1 cellular context compared by ENCODE assay signal in genomic region chr20:31722388-31723281, GRCh38.
TF ChIP-seq lines count a peak whose summit lies in the region.

Gene BCL2L1 (minus strand): TSS chr20:31722868. CDS start chr20:31722218, 650 bp downstream.

TF ChIP-seq in GM12878, 131 proteins besides CTCF, POLR2A, EP300 and RAD21 (continued from another document and continues in another):
- TF ChIP-seq, protein P1, sequence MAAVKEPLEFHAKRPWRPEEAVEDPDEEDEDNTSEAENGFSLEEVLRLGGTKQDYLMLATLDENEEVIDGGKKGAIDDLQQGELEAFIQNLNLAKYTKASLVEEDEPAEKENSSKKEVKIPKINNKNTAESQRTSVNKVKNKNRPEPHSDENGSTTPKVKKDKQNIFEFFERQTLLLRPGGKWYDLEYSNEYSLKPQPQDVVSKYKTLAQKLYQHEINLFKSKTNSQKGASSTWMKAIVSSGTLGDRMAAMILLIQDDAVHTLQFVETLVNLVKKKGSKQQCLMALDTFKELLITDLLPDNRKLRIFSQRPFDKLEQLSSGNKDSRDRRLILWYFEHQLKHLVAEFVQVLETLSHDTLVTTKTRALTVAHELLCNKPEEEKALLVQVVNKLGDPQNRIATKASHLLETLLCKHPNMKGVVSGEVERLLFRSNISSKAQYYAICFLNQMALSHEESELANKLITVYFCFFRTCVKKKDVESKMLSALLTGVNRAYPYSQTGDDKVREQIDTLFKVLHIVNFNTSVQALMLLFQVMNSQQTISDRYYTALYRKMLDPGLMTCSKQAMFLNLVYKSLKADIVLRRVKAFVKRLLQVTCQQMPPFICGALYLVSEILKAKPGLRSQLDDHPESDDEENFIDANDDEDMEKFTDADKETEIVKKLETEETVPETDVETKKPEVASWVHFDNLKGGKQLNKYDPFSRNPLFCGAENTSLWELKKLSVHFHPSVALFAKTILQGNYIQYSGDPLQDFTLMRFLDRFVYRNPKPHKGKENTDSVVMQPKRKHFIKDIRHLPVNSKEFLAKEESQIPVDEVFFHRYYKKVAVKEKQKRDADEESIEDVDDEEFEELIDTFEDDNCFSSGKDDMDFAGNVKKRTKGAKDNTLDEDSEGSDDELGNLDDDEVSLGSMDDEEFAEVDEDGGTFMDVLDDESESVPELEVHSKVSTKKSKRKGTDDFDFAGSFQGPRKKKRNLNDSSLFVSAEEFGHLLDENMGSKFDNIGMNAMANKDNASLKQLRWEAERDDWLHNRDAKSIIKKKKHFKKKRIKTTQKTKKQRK (IDR thresholded peaks at IDR 0.05; ENCODE audit: low read depth, low read length) = no peak
- no peak for TF ChIP-seq NR2C2 (IDR thresholded peaks at IDR 0.05; ENCODE audit: borderline replicate concordance, control insufficient read depth, insufficient read length, low read depth)
- TF ChIP-seq MYB (IDR thresholded peaks at IDR 0.05; ENCODE audit: borderline replicate concordance, low read depth, low read length) = no peak
- TF ChIP-seq ESRRA (IDR thresholded peaks at IDR 0.05; ENCODE audit: low read length) = no peak
- TF ChIP-seq YBX1 (IDR thresholded peaks at IDR 0.05) = no peak
- no peak for TF ChIP-seq JUND (IDR thresholded peaks at IDR 0.05; ENCODE audit: low read depth, low read length)
- TF ChIP-seq SMARCA5 (IDR thresholded peaks at IDR 0.05) = peak; percentile 54; the same call in 1 of the 2 replicates
- no peak for TF ChIP-seq KLF5 (IDR thresholded peaks at IDR 0.05; ENCODE audit: partially characterized antibody)
- TF ChIP-seq, protein P2, sequence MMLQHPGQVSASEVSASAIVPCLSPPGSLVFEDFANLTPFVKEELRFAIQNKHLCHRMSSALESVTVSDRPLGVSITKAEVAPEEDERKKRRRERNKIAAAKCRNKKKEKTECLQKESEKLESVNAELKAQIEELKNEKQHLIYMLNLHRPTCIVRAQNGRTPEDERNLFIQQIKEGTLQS (IDR thresholded peaks at IDR 0.05; ENCODE audit: borderline replicate concordance, extremely low read depth, low read depth, low read length) = no peak
- peak; percentile 60; the same call in 1 of the 2 replicates for TF ChIP-seq PML (IDR thresholded peaks at IDR 0.05; ENCODE audit: low read length)
- 0 out of 2 replicates have a peak, but pooled peaks have one; percentile 16 for TF ChIP-seq RB1 (IDR thresholded peaks at IDR 0.05; ENCODE audit: borderline replicate concordance)
- TF ChIP-seq BACH1 (IDR thresholded peaks at IDR 0.05; ENCODE audit: borderline replicate concordance) = no peak
- no peak for TF ChIP-seq SREBF1 (IDR thresholded peaks at IDR 0.05; ENCODE audit: low read length)
- TF ChIP-seq GATAD2B (conservative IDR thresholded peaks at IDR 0.05; ENCODE audit: low read depth) = peak; percentile 35
- no peak for TF ChIP-seq ZBTB4 (CRISPR knock-in tag; IDR thresholded peaks at IDR 0.05)
- TF ChIP-seq CHD1 (IDR thresholded peaks at IDR 0.05; ENCODE audit: low read depth, low read length) = no peak; the same call in 1 of the 2 replicates
- no peak for TF ChIP-seq BRCA1 (IDR thresholded peaks at IDR 0.05; ENCODE audit: low read depth, low read length)
- TF ChIP-seq ZSCAN29 (IDR thresholded peaks at IDR 0.05) = no peak
- no peak for TF ChIP-seq STAT1 (conservative IDR thresholded peaks at IDR 0.05)
- TF ChIP-seq CBX3 (IDR thresholded peaks at IDR 0.05; ENCODE audit: borderline replicate concordance, low read depth) = no peak
- TF ChIP-seq NR2C1 (IDR thresholded peaks at IDR 0.05) = no peak
- TF ChIP-seq RAD51 (IDR thresholded peaks at IDR 0.05) = no peak
- TF ChIP-seq SMC3 (IDR thresholded peaks at IDR 0.05; ENCODE audit: borderline replicate concordance, low read length) = peak; percentile 40; the same call in 1 of the 2 replicates
- TF ChIP-seq, protein P3, sequence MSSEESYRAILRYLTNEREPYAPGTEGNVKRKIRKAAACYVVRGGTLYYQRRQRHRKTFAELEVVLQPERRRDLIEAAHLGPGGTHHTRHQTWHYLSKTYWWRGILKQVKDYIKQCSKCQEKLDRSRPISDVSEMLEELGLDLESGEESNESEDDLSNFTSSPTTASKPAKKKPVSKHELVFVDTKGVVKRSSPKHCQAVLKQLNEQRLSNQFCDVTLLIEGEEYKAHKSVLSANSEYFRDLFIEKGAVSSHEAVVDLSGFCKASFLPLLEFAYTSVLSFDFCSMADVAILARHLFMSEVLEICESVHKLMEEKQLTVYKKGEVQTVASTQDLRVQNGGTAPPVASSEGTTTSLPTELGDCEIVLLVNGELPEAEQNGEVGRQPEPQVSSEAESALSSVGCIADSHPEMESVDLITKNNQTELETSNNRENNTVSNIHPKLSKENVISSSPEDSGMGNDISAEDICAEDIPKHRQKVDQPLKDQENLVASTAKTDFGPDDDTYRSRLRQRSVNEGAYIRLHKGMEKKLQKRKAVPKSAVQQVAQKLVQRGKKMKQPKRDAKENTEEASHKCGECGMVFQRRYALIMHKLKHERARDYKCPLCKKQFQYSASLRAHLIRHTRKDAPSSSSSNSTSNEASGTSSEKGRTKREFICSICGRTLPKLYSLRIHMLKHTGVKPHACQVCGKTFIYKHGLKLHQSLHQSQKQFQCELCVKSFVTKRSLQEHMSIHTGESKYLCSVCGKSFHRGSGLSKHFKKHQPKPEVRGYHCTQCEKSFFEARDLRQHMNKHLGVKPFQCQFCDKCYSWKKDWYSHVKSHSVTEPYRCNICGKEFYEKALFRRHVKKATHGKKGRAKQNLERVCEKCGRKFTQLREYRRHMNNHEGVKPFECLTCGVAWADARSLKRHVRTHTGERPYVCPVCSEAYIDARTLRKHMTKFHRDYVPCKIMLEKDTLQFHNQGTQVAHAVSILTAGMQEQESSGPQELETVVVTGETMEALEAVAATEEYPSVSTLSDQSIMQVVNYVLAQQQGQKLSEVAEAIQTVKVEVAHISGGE (CRISPR knock-in tag; IDR thresholded peaks at IDR 0.05) = no peak
- TF ChIP-seq SUPT20H (IDR thresholded peaks at IDR 0.05; ENCODE audit: borderline replicate concordance, control insufficient read depth, low read depth, low read length) = no peak
- TF ChIP-seq IRF5 (IDR thresholded peaks at IDR 0.05; ENCODE audit: borderline replicate concordance) = no peak
- TF ChIP-seq ATF2 (IDR thresholded peaks at IDR 0.05; ENCODE audit: low read length) = no peak
- TF ChIP-seq GABPA (IDR thresholded peaks at IDR 0.05; ENCODE audit: low read depth) = no peak
- no peak for TF ChIP-seq RFX5 (IDR thresholded peaks at IDR 0.05; ENCODE audit: low read depth, low read length)
- TF ChIP-seq ZNF274 (IDR thresholded peaks at IDR 0.05; ENCODE audit: insufficient read depth, insufficient read length) = no peak
- no peak for TF ChIP-seq RBBP5 (conservative IDR thresholded peaks at IDR 0.05)
- TF ChIP-seq POLR2AphosphoS2 (IDR thresholded peaks at IDR 0.05; ENCODE audit: low read depth, low read length) = no peak
- TF ChIP-seq, protein P4, sequence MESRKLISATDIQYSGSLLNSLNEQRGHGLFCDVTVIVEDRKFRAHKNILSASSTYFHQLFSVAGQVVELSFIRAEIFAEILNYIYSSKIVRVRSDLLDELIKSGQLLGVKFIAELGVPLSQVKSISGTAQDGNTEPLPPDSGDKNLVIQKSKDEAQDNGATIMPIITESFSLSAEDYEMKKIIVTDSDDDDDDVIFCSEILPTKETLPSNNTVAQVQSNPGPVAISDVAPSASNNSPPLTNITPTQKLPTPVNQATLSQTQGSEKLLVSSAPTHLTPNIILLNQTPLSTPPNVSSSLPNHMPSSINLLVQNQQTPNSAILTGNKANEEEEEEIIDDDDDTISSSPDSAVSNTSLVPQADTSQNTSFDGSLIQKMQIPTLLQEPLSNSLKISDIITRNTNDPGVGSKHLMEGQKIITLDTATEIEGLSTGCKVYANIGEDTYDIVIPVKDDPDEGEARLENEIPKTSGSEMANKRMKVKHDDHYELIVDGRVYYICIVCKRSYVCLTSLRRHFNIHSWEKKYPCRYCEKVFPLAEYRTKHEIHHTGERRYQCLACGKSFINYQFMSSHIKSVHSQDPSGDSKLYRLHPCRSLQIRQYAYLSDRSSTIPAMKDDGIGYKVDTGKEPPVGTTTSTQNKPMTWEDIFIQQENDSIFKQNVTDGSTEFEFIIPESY (IDR thresholded peaks at IDR 0.05) = no peak
- no peak for TF ChIP-seq SREBF2 (IDR thresholded peaks at IDR 0.05; ENCODE audit: low read length)
- no peak for TF ChIP-seq BCL11A (IDR thresholded peaks at IDR 0.05; ENCODE audit: low read depth, low read length)
- TF ChIP-seq MXI1 (IDR thresholded peaks at IDR 0.05; ENCODE audit: low read depth, low read length) = 0 out of 2 replicates have a peak, but pooled peaks have one; percentile 4
- TF ChIP-seq BHLHE40 (IDR thresholded peaks at IDR 0.05; ENCODE audit: borderline replicate concordance in 1 of 2, low read depth in 2 of 2, low read length in 1 of 2) = peak; percentile 22 to 24; a peak in 1 of 4 replicates
- peak; percentile 36; the same call in 1 of the 2 replicates for TF ChIP-seq SMAD5 (IDR thresholded peaks at IDR 0.05; ENCODE audit: low read depth)
- TF ChIP-seq, protein P5, sequence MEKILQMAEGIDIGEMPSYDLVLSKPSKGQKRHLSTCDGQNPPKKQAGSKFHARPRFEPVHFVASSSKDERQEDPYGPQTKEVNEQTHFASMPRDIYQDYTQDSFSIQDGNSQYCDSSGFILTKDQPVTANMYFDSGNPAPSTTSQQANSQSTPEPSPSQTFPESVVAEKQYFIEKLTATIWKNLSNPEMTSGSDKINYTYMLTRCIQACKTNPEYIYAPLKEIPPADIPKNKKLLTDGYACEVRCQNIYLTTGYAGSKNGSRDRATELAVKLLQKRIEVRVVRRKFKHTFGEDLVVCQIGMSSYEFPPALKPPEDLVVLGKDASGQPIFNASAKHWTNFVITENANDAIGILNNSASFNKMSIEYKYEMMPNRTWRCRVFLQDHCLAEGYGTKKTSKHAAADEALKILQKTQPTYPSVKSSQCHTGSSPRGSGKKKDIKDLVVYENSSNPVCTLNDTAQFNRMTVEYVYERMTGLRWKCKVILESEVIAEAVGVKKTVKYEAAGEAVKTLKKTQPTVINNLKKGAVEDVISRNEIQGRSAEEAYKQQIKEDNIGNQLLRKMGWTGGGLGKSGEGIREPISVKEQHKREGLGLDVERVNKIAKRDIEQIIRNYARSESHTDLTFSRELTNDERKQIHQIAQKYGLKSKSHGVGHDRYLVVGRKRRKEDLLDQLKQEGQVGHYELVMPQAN (conservative IDR thresholded peaks at IDR 0.05) = 0 out of 2 replicates have a peak, but pooled peaks have one; percentile 35
- TF ChIP-seq SIN3A (IDR thresholded peaks at IDR 0.05; ENCODE audit: low read depth, low read length) = no peak
- no peak for TF ChIP-seq TBL1XR1 (IDR thresholded peaks at IDR 0.05; ENCODE audit: low read depth, low read length)
- TF ChIP-seq ZZZ3 (IDR thresholded peaks at IDR 0.05; ENCODE audit: control insufficient read depth, insufficient read length, low read depth) = no peak
- TF ChIP-seq ASH2L (IDR thresholded peaks at IDR 0.05; ENCODE audit: borderline replicate concordance, low read depth) = no peak
- no peak for TF ChIP-seq RELA (IDR thresholded peaks at IDR 0.05; ENCODE audit: borderline replicate concordance, partially characterized antibody)
- peak; percentile 24 for TF ChIP-seq JUNB (IDR thresholded peaks at IDR 0.05)
- TF ChIP-seq NRF1 (conservative IDR thresholded peaks at IDR 0.05; ENCODE audit: low read depth, low read length) = no peak
- TF ChIP-seq TCF7 (IDR thresholded peaks at IDR 0.05; ENCODE audit: borderline replicate concordance) = no peak
- TF ChIP-seq TCF3 (IDR thresholded peaks at IDR 0.05; ENCODE audit: borderline replicate concordance, insufficient read depth, low read depth, low read length) = 0 out of 2 replicates have a peak, but pooled peaks have one; percentile 17
- no peak for TF ChIP-seq POU2F2 (IDR thresholded peaks at IDR 0.05; ENCODE audit: borderline replicate concordance, low read depth, low read length)
- TF ChIP-seq ZNF207 (IDR thresholded peaks at IDR 0.05; ENCODE audit: borderline replicate concordance) = no peak
- TF ChIP-seq MTA3 (IDR thresholded peaks at IDR 0.05; ENCODE audit: borderline replicate concordance, low read length) = peak; percentile 87; the same call in 1 of the 2 replicates
